Comparison of ENCODE assay signal across 23 cellular contexts in genomic region chr4:123014038-123014437, GRCh38.
A peak's percentile ranks its signal among the peaks of the same experiment; 100 is the strongest.
DNase-seq lines count a peak whose midpoint lies in the region; ATAC-seq, FAIRE-seq and TF ChIP-seq lines count a peak whose summit lies in the region.
"Had no signal": no experiment of that assay in that cellular context is flagged by ENCODE, and none has a peak within 500 bp of the region (broad histone marks: within the 10 kb centered on the region; RNA-seq: fewer than 3 reads in every experiment).

No MANE protein-coding gene starts in this region.

- no peak overlapping the region for H2AFZ ChIP-seq in osteoblast (ENCODE audit: low read length)
- H2AFZ ChIP-seq: GM23338 had no signal

- CTCF ChIA-PET in CD8-positive, alpha-beta memory T cell (lab: Charles Lee): no interaction called here

- H3K4me3 Mint-ChIP-seq in activated T-cell treated with anti-CD3 and anti-CD28 coated beads, Interleukin-2, amount 50 U/mL, for 72 hours: no peak overlapping the region
- H3K4me3 Mint-ChIP-seq in CD8-positive, alpha-beta memory T cell: no peak overlapping the region
- H3K4me3 Mint-ChIP-seq: GM23338 had no signal

- peaks cover under 1 to 19% of the 10 kb centered on the region in 2 donors for H3K36me3 Mint-ChIP-seq in activated T-cell treated with anti-CD3 and anti-CD28 coated beads, Interleukin-2, amount 50 U/mL, for 72 hours (ENCODE audit: insufficient read depth in 2 of 2)
- H3K36me3 Mint-ChIP-seq in CD8-positive, alpha-beta memory T cell: peaks cover 14 to 30% (median 17%) of the 10 kb centered on the region in 3 donors

- FAIRE-seq in endometrium (lab: Jason Lieb, UNC): peak; percentile 50
- FAIRE-seq: GM12891, GM18507, HepG2 had no signal

- H3K4me1 ChIP-seq in HUES6 (ENCODE audit: control insufficient read depth, insufficient read depth, low read length) (no peaks in the 10 kb centered on the region), osteoblast (ENCODE audit: insufficient read depth, low read length) (peaks cover 22% of the 10 kb centered on the region)
- H3K4me1 ChIP-seq in CD8-positive, alpha-beta memory T cell (ENCODE audit: insufficient read depth, low read length): no peaks in the 10 kb centered on the region

- DNase-seq in AG20443 (ENCODE audit: low spot score) (peak; percentile 22), osteoblast (ENCODE audit: insufficient read length, low spot score, missing footprints) (peak; percentile 58), COLO668 (lab: John Stamatoyannopoulos, UW; ENCODE audit: unreplicated experiment) (no peak)
- no peak for DNase-seq in activated T-cell treated with anti-CD3 and anti-CD28 coated beads, Interleukin-2, amount 50 U/mL, for 72 hours
- DNase-seq in activated CD4-positive, CD25-positive, alpha-beta regulatory T cell treated with anti-CD3 and anti-CD28 coated beads, Interleukin-2, amount 50 U/mL, for 72 hours: no peak
- DNase-seq in CD8-positive, alpha-beta memory T cell: no peak
- DNase-seq: AML-193, COR-L47, HCEC 1CT, NCI-H1417 treated with DMSO at 0.1 percent for 48 hours, NCI-H187 treated with DMSO at 0.1 percent for 48 hours, NCI-H2227 treated with DMSO at 0.1 percent for 48 hours, PC-3, RPMI8226, SHP77 treated with DMSO at 0.1 percent for 48 hours had no signal

- POLR2A ChIA-PET in CD8-positive, alpha-beta memory T cell (lab: Charles Lee): no interaction called here

- no peak for TF ChIP-seq CTCF in osteoblast (IDR thresholded peaks at IDR 0.05; ENCODE audit: extremely low read depth, low read depth, low read length)

- H3K27me3 Mint-ChIP-seq in activated T-cell treated with anti-CD3 and anti-CD28 coated beads, Interleukin-2, amount 50 U/mL, for 72 hours (ENCODE audit: low read depth): no peaks in the 10 kb centered on the region
- H3K27me3 Mint-ChIP-seq in CD8-positive, alpha-beta memory T cell: no peaks in the 10 kb centered on the region

- H3K27me3 ChIP-seq in HUES6 (ENCODE audit: control insufficient read depth, insufficient read depth, low read length): no peaks in the 10 kb centered on the region
- no peaks in the 10 kb centered on the region for H3K27me3 ChIP-seq in osteoblast (ENCODE audit: insufficient read depth, low read length)
- H3K27me3 ChIP-seq in CD8-positive, alpha-beta memory T cell (ENCODE audit: insufficient read depth, low read length, poor library complexity, severe bottlenecking): no peaks in the 10 kb centered on the region

- peak overlapping the region; percentile 53; the same call in 1 of the 2 replicates for H3K27ac ChIP-seq in HUES6 (ENCODE audit: low read depth, low read length)
- peak overlapping the region; percentile 53 for H3K27ac ChIP-seq in osteoblast (ENCODE audit: low read depth, low read length)
- H3K27ac ChIP-seq in CD8-positive, alpha-beta memory T cell (ENCODE audit: low read depth, low read length): no peak overlapping the region
- H3K27ac ChIP-seq: C4-2B, KMS-11 had no signal

- H3K36me3 ChIP-seq in HUES6 (ENCODE audit: control insufficient read depth, insufficient read depth, low read length) (peaks cover 3% of the 10 kb centered on the region), osteoblast (ENCODE audit: insufficient read depth, low read length) (peaks cover 2% of the 10 kb centered on the region)
- no peaks in the 10 kb centered on the region for H3K36me3 ChIP-seq in CD8-positive, alpha-beta memory T cell (ENCODE audit: insufficient read depth, low read length)

- H3K4me2 ChIP-seq in osteoblast (ENCODE audit: insufficient read depth, low read length): peak overlapping the region; percentile 37
- H3K4me2 ChIP-seq: GM23338, KMS-11 had no signal

- H3K9me3 Mint-ChIP-seq in activated T-cell treated with anti-CD3 and anti-CD28 coated beads, Interleukin-2, amount 50 U/mL, for 72 hours: no peaks in the 10 kb centered on the region
- peaks cover 0 to 2% (median 0%) of the 10 kb centered on the region in 5 donors for H3K9me3 Mint-ChIP-seq in CD8-positive, alpha-beta memory T cell

- no peak overlapping the region for H3K9ac ChIP-seq in HUES6 (ENCODE audit: low read length)
- H3K9ac ChIP-seq: KMS-11 had no signal

- no peak overlapping the region for H3K27ac Mint-ChIP-seq in activated T-cell treated with anti-CD3 and anti-CD28 coated beads, Interleukin-2, amount 50 U/mL, for 72 hours
- no peak overlapping the region for H3K27ac Mint-ChIP-seq in CD8-positive, alpha-beta memory T cell
- H3K27ac Mint-ChIP-seq: GM23338 had no signal

- H3K9me3 ChIP-seq in HUES6 (ENCODE audit: control insufficient read depth, insufficient read depth, low read depth, low read length) (peaks cover 5% of the 10 kb centered on the region), osteoblast (ENCODE audit: low read depth, low read length) (no peaks in the 10 kb centered on the region)
- H3K9me3 ChIP-seq in CD8-positive, alpha-beta memory T cell (ENCODE audit: low read length): no peaks in the 10 kb centered on the region

- H3K4me1 Mint-ChIP-seq in activated T-cell treated with anti-CD3 and anti-CD28 coated beads, Interleukin-2, amount 50 U/mL, for 72 hours (ENCODE audit: low read depth): no peaks in the 10 kb centered on the region
- H3K4me1 Mint-ChIP-seq in CD8-positive, alpha-beta memory T cell: no peaks in the 10 kb centered on the region
- H3K4me1 Mint-ChIP-seq: GM23338 had no signal

- no peak for ATAC-seq in activated T-cell treated with anti-CD3 and anti-CD28 coated beads, Interleukin-2, amount 50 U/mL, for 72 hours (replicated peaks in 1 of 2)
- ATAC-seq: GM23338, HepG2, PC-3 had no signal

- H4K20me1 ChIP-seq in osteoblast (ENCODE audit: insufficient read depth, low read length): no peaks in the 10 kb centered on the region

- H3K4me3 ChIP-seq in HUES6 (ENCODE audit: low read depth, low read length) (no peak overlapping the region), osteoblast (ENCODE audit: insufficient read depth, low read length) (no peak overlapping the region)
- no peak overlapping the region for H3K4me3 ChIP-seq in CD8-positive, alpha-beta memory T cell (ENCODE audit: low read length)
- H3K4me3 ChIP-seq: GM23338 had no signal

- H3K79me2 ChIP-seq in osteoblast (ENCODE audit: insufficient read depth, low read length): no peaks in the 10 kb centered on the region

Comparison
In these comparisons a context has a peak if more than half of its experiments do, and no peak if none do; other contexts are left out.
1. DNase-seq: peak in AG20443 (single experiment) and osteoblast (single experiment); none in COLO668 (single experiment), activated T-cell treated with anti-CD3 and anti-CD28 coated beads, Interleukin-2, amount 50 U/mL, for 72 hours (0 of 2), activated CD4-positive, CD25-positive, alpha-beta regulatory T cell treated with anti-CD3 and anti-CD28 coated beads, Interleukin-2, amount 50 U/mL, for 72 hours (single experiment) and CD8-positive, alpha-beta memory T cell (0 of 5).